20 cellular contexts compared by ENCODE assay signal in the genomic region with DNA sequence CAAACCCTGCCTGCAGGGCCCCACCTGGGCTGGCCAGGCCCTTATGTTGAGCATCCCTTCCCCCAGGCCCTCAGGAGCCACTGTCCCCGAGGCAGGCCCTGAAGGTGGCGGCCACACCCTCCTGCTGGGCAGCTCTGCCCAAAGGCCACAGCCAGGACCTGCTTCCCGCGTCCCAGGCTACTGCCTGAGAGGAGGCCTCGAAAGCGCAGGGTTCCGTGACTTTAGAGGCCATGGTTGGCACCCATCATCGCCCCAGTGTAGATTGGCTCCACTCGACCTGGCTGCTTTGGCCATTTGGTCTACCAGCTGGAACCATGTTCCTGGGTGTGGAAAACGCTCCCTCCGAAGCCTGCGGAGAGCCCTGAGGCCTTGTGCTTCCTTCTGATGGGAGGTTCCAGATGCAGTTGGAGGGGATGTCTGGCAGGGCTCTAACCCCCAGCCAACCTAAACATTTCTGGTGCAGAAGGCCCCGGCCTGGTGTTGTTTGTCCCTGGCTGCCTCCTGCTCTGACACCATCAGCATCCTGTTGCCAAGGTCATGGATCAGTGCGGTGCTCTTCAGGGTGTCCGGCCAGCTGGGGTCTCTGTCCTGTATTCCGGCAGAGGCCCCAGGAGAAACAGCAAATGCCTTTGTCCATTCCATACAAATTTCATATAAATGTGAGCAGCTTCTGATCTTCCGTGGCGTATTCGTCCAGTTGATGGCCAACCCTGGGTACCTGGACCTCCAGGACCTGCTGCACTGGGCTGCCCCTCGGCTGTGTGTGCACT. TPM values are rescaled to one million over a fixed set of nuclear protein-coding genes. Genes with fewer than 3 reads are reported as not detected.
DNase-seq lines count a peak whose midpoint lies in the region; ATAC-seq and TF ChIP-seq lines count a peak whose summit lies in the region.
"Had no signal": no experiment of that assay in that cellular context is flagged by ENCODE, and none has a peak within 500 bp of the region (broad histone marks: within the 10 kb centered on the region; RNA-seq: fewer than 3 reads in every experiment).

No MANE protein-coding gene starts in this region.

- H3K9me3 ChIP-seq in right atrium auricular region, result no peaks in the 10 kb centered on the region
- no peaks in the 10 kb centered on the region for H3K9me3 ChIP-seq in left lung
- no peaks in the 10 kb centered on the region for H3K9me3 ChIP-seq in upper lobe of right lung
- H3K9me3 ChIP-seq: esophagus squamous epithelium, pancreas had no signal

- no peak overlapping the region for H3K4me3 ChIP-seq in right atrium auricular region
- H3K4me3 ChIP-seq in left lung, result no peak overlapping the region
- no peak overlapping the region for H3K4me3 ChIP-seq in upper lobe of right lung
- H3K4me3 ChIP-seq: esophagus squamous epithelium, lung, pancreas had no signal

- no peak for ATAC-seq in left lung
- no peak for ATAC-seq in upper lobe of right lung
- no peak for ATAC-seq in left lobe of liver
- ATAC-seq: pancreas, T-cell had no signal

- H3K27me3 ChIP-seq in right atrium auricular region (no peaks in the 10 kb centered on the region), left lung (no peaks in the 10 kb centered on the region), upper lobe of right lung (no peaks in the 10 kb centered on the region)
- H3K27me3 ChIP-seq: esophagus squamous epithelium, pancreas had no signal

- TF ChIP-seq CTCF in right atrium auricular region (IDR thresholded peaks at IDR 0.05), result no peak
- TF ChIP-seq CTCF in left lung (IDR thresholded peaks at IDR 0.05), result no peak
- TF ChIP-seq CTCF in upper lobe of right lung (IDR thresholded peaks at IDR 0.05), result no peak

- intact Hi-C loops in cardiac septum (cut with DNase I), result loop anchor here (10.0 kb wide), 1 partner anchor 234 kb away; no protein-coding TSS in a partner anchor
- intact Hi-C loops in left lung (cut with DNase I), result no loop called here
- intact Hi-C loops in upper lobe of right lung (cut with DNase I), result no loop called here

- DNase-seq in cardiac septum (ENCODE audit: low spot score) (peak; percentile 67), right atrium auricular region (ENCODE audit: low spot score) (no peak), left lung (peak; percentile 25 to 65), upper lobe of right lung (peak; percentile 57), NCI-H1436 (lab: John Stamatoyannopoulos, UW) (no peak), left lobe of liver (ENCODE audit: low spot score) (no peak)
- DNase-seq: activated CD4-positive, alpha-beta memory T cell treated with anti-CD3 and anti-CD28 coated beads for 36 hours; amniotic stem cell; central memory CD4-positive, alpha-beta T cell; DMS79 treated with DMSO at 0.1 percent for 48 hours; effector CD8-positive, alpha-beta T cell; esophagus squamous epithelium; GOT3; NCI-H1105; NCI-H526 treated with DMSO at 0.1 percent for 48 hours; SHP77 treated with DMSO at 0.1 percent for 48 hours; stimulated activated CD8-positive, alpha-beta memory T cell treated with anti-CD3 and anti-CD28 coated beads, Interleukin-4, amount 100 ng/mL, for 48 hours had no signal

- peaks cover 18% of the 10 kb centered on the region for H3K36me3 ChIP-seq in right atrium auricular region
- peaks cover 0 to 59% of the 10 kb centered on the region in 2 donors for H3K36me3 ChIP-seq in left lung
- H3K36me3 ChIP-seq in upper lobe of right lung, result peaks cover 25% of the 10 kb centered on the region
- H3K36me3 ChIP-seq: pancreas had no signal

- no peak overlapping the region for H3K27ac ChIP-seq in right atrium auricular region
- no peak overlapping the region for H3K27ac ChIP-seq in left lung
- no peak overlapping the region for H3K27ac ChIP-seq in upper lobe of right lung
- H3K27ac ChIP-seq: esophagus squamous epithelium, pancreas had no signal

- H3K4me1 ChIP-seq in right atrium auricular region, result peaks cover 0 to 18% of the 10 kb centered on the region in 2 donors
- H3K4me1 ChIP-seq in left lung, result peaks cover 7 to 14% of the 10 kb centered on the region in 2 donors
- H3K4me1 ChIP-seq in upper lobe of right lung, result peaks cover 4% of the 10 kb centered on the region
- H3K4me1 ChIP-seq: pancreas had no signal

RNA-seq across cellular contexts. Expression of gene CAPN10, which starts 14.7 kb away (rescaled TPM):
- total RNA-seq in cardiac septum (24.3 TPM), right atrium auricular region (10 to 100 TPM; 14.1 to 14.6 TPM), left lung (10 to 100 TPM; 31.2 to 31.9 TPM), upper lobe of right lung (31.8 TPM), left lobe of liver (13.7 TPM)

RNA-seq across cellular contexts. Expression of gene GPR35, which starts 24.0 kb away (rescaled TPM):
- 1.5 TPM for total RNA-seq in cardiac septum
- total RNA-seq in right atrium auricular region, result under 1 TPM; 0.56 to 0.86 TPM
- 1 to 10 TPM; 1.1 to 6.0 TPM for total RNA-seq in left lung
- 3.4 TPM for total RNA-seq in upper lobe of right lung
- total RNA-seq in left lobe of liver, result 0.53 TPM

RNA-seq across cellular contexts. Expression of gene RNPEPL1, which starts 33.0 kb away (rescaled TPM):
- total RNA-seq in cardiac septum, result 73.8 TPM
- 10 to 100 TPM; 62.0 to 76.3 TPM for total RNA-seq in right atrium auricular region
- 10 to 100 TPM; 89.3 to 99.2 TPM for total RNA-seq in left lung
- 88.6 TPM for total RNA-seq in upper lobe of right lung
- total RNA-seq in left lobe of liver, result 40.6 TPM

RNA-seq across cellular contexts. Expression of gene DUSP28, which starts 41.1 kb away (rescaled TPM):
- total RNA-seq in cardiac septum (9.7 TPM), right atrium auricular region (10 to 100 TPM; 12.0 to 17.5 TPM), left lung (1 to 10 TPM; 2.4 to 3.5 TPM), upper lobe of right lung (5.3 TPM), left lobe of liver (2.0 TPM)

RNA-seq across cellular contexts. Expression of gene ANKMY1, which starts 43.5 kb away (rescaled TPM):
- 8.2 TPM for total RNA-seq in cardiac septum
- total RNA-seq in right atrium auricular region, result 1 to 10 TPM; 3.7 to 7.9 TPM
- 10 to 100 TPM; 11.8 to 20.1 TPM for total RNA-seq in left lung
- total RNA-seq in upper lobe of right lung, result 19.3 TPM
- total RNA-seq in left lobe of liver, result 13.1 TPM

Comparison
In these comparisons a context has a peak if more than half of its experiments do, and no peak if none do; other contexts are left out.
1. DNase-seq: peak in cardiac septum (single experiment), left lung (2 of 2) and upper lobe of right lung (single experiment); none in right atrium auricular region (single experiment), NCI-H1436 (single experiment) and left lobe of liver (single experiment).